In genomic region chr13:27619093-27619705, GRCh38 we compare ENCODE assay signal across 8 cellular contexts. TPM values are rescaled to one million over a fixed set of nuclear protein-coding genes. Genes with fewer than 3 reads are reported as not detected.
DNase-seq lines count a peak whose midpoint lies in the region; ATAC-seq and TF ChIP-seq lines count a peak whose summit lies in the region.

No MANE protein-coding gene starts in this region.

- H3K9me3 ChIP-seq in ES-I3 (ENCODE audit: control insufficient read depth, insufficient read depth, low read length) (no peaks in the 10 kb centered on the region), Peyer's patch (no peaks in the 10 kb centered on the region), esophagus squamous epithelium (peaks cover 0 to 12% (median 0%) of the 10 kb centered on the region in 3 donors), prostate gland (no peaks in the 10 kb centered on the region)

- peak overlapping the region; percentile 87 for H3K9ac ChIP-seq in ES-I3 (ENCODE audit: low read depth, low read length)

- WGBS in esophagus squamous epithelium, 2 donors = 19 to 31% methylated on average over 8 to 10 of the region's 10 CpGs
- 16% methylated on average over 10 of the region's 10 CpGs for WGBS in prostate gland

- peak overlapping the region in 3 of 4 donors; percentile 69 to 94 (median 79) for H3K4me3 ChIP-seq in Peyer's patch
- peak overlapping the region; percentile 83 to 99 (median 88) for H3K4me3 ChIP-seq in esophagus squamous epithelium
- peak overlapping the region; percentile 96 to 97 for H3K4me3 ChIP-seq in prostate gland

- TF ChIP-seq POLR2A in Peyer's patch (IDR thresholded peaks at IDR 0.05) (no peak), esophagus squamous epithelium (IDR thresholded peaks at IDR 0.05) (no peak), prostate gland (IDR thresholded peaks at IDR 0.05) (no peak)

- intact Hi-C loops in esophagus squamous epithelium (cut with DNase I) (no loop called here), prostate gland (cut with DNase I) (no loop called here)

- H3K36me3 ChIP-seq in ES-I3 (ENCODE audit: insufficient read depth, low read length) (peaks cover 14% of the 10 kb centered on the region; the same call in 1 of the 2 replicates), Peyer's patch (peaks cover 0 to 6% (median 0%) of the 10 kb centered on the region in 3 donors), esophagus squamous epithelium (peaks cover 0 to 19% (median 0%) of the 10 kb centered on the region in 3 donors), prostate gland (no peaks in the 10 kb centered on the region)

- H3K4me1 ChIP-seq in ES-I3 (ENCODE audit: insufficient read depth, low read length) (peaks cover 13% of the 10 kb centered on the region; the same call in 1 of the 2 replicates), Peyer's patch (peaks cover 0 to 22% (median 5%) of the 10 kb centered on the region in 4 donors), esophagus squamous epithelium (peaks cover 19 to 54% (median 28%) of the 10 kb centered on the region in 3 donors), prostate gland (replicated peaks) (peaks cover 10% of the 10 kb centered on the region)

- DNase-seq in Peyer's patch (no peak), esophagus squamous epithelium (lab: John Stamatoyannopoulos, UW) (no peak), prostate gland (ENCODE audit: low spot score) (no peak), nucleus accumbens (lab: John Stamatoyannopoulos, UW) (no peak), NCI-H510A treated with DMSO at 0.1 percent for 48 hours (lab: John Stamatoyannopoulos, UW) (no peak), COLO829 (ENCODE audit: low spot score) (no peak)

- TF ChIP-seq CTCF in Peyer's patch (IDR thresholded peaks at IDR 0.05) (no peak), esophagus squamous epithelium (IDR thresholded peaks at IDR 0.05) (no peak), prostate gland (IDR thresholded peaks at IDR 0.05) (no peak)

- H3K27me3 ChIP-seq in Peyer's patch (no peaks in the 10 kb centered on the region), esophagus squamous epithelium (no peaks in the 10 kb centered on the region), prostate gland (replicated peaks; ENCODE audit: insufficient read depth) (no peaks in the 10 kb centered on the region)

- H3K27ac ChIP-seq in Peyer's patch (peak overlapping the region in 3 of 4 donors; percentile 96 to 98 (median 98)), esophagus squamous epithelium (peak overlapping the region; percentile 95 to 99 (median 98)), prostate gland (peak overlapping the region; percentile 96 to 97)

- ATAC-seq in GM18867 (IDR thresholded peaks at IDR 0.05; ENCODE audit: unreplicated experiment) = no peak

RNA-seq across cellular contexts. Expression of gene LNX2, which starts 1.1 kb away (rescaled TPM):
- total RNA-seq in Peyer's patch (10 to 100 TPM; 12.4 to 39.6 (median 25.6) TPM), esophagus squamous epithelium (10 to 100 TPM; 12.2 to 16.5 (median 14.9) TPM), prostate gland (10 to 100 TPM; 26.3 to 34.1 TPM)

RNA-seq across cellular contexts. Expression of gene POLR1D, which starts 2.5 kb away (rescaled TPM):
- total RNA-seq in Peyer's patch (100 to 1,000 TPM in 1 of 4 donors, 10 to 100 TPM in 3; 83.3 to 104 (median 90.5) TPM), esophagus squamous epithelium (100 to 1,000 TPM in 3 of 4 donors, 10 to 100 TPM in 1; 96.7 to 183 (median 132) TPM), prostate gland (100 to 1,000 TPM; 114 to 183 TPM)
